8 cellular contexts compared by ENCODE assay signal in genomic region chr5:44952376-44952775, GRCh38.
DNase-seq lines count a peak whose midpoint lies in the region; FAIRE-seq and TF ChIP-seq lines count a peak whose summit lies in the region.

No MANE protein-coding gene starts in this region.

- no peaks in the 10 kb centered on the region for H3K9me3 ChIP-seq in Karpas-422 (ENCODE audit: low read length)
- no peaks in the 10 kb centered on the region for H3K9me3 ChIP-seq in effector memory CD4-positive, alpha-beta T cell (ENCODE audit: control insufficient read depth, low read length)

- no peak overlapping the region for H3K27ac ChIP-seq in Karpas-422 (ENCODE audit: low read length)
- no peak overlapping the region for H3K27ac ChIP-seq in effector memory CD4-positive, alpha-beta T cell (ENCODE audit: insufficient read depth, low read length, poor library complexity, severe bottlenecking)

- no peaks in the 10 kb centered on the region for H3K9me3 Mint-ChIP-seq in activated naive CD4-positive, alpha-beta T cell treated with anti-CD3 and anti-CD28 coated beads, Interleukin-2, amount 50 U/mL, for 24 hours
- H3K9me3 Mint-ChIP-seq in immature natural killer cell: peaks cover 2 to 9% (median 6%) of the 10 kb centered on the region in 6 donors

- no peak for DNase-seq in activated naive CD4-positive, alpha-beta T cell (lab: John Stamatoyannopoulos, UW)
- DNase-seq in H54 (ENCODE audit: insufficient read length, low spot score) (no peak), Karpas-422 (peak; percentile 75), SK-N-DZ (ENCODE audit: low spot score) (peak; percentile 27), glomerular endothelial cell (ENCODE audit: extremely low read depth, low read depth, low spot score) (peak; percentile 7), immature natural killer cell (no peak)
- DNase-seq in effector memory CD4-positive, alpha-beta T cell: no peak

- H3K4me3 Mint-ChIP-seq in activated naive CD4-positive, alpha-beta T cell treated with anti-CD3 and anti-CD28 coated beads, Interleukin-2, amount 50 U/mL, for 24 hours: no peak overlapping the region
- no peak overlapping the region for H3K4me3 Mint-ChIP-seq in immature natural killer cell

- H3K9me2 ChIP-seq in Karpas-422 (replicated peaks; ENCODE audit: insufficient read depth, low read length): no peaks in the 10 kb centered on the region

- TF ChIP-seq POLR2A in H54 (IDR thresholded peaks at IDR 0.05; ENCODE audit: low read depth, low read length): no peak

- H3K4me3 ChIP-seq in Karpas-422 (ENCODE audit: low read length): no peak overlapping the region
- no peak overlapping the region for H3K4me3 ChIP-seq in effector memory CD4-positive, alpha-beta T cell (ENCODE audit: insufficient read depth, low read depth, low read length, poor library complexity, severe bottlenecking)

- H3K4me1 Mint-ChIP-seq in activated naive CD4-positive, alpha-beta T cell treated with anti-CD3 and anti-CD28 coated beads, Interleukin-2, amount 50 U/mL, for 24 hours: peaks cover 5% of the 10 kb centered on the region
- H3K4me1 Mint-ChIP-seq in immature natural killer cell: no peaks in the 10 kb centered on the region

- FAIRE-seq in H54 (lab: Jason Lieb, UNC): peak; percentile 96

- no peaks in the 10 kb centered on the region for H3K36me3 Mint-ChIP-seq in activated naive CD4-positive, alpha-beta T cell treated with anti-CD3 and anti-CD28 coated beads, Interleukin-2, amount 50 U/mL, for 24 hours
- no peaks in the 10 kb centered on the region for H3K36me3 Mint-ChIP-seq in immature natural killer cell

- H3K27ac Mint-ChIP-seq in activated naive CD4-positive, alpha-beta T cell treated with anti-CD3 and anti-CD28 coated beads, Interleukin-2, amount 50 U/mL, for 24 hours: peak overlapping the region; percentile 3
- no peak overlapping the region for H3K27ac Mint-ChIP-seq in immature natural killer cell

- H3K36me3 ChIP-seq in Karpas-422 (ENCODE audit: insufficient read depth, low read length): no peaks in the 10 kb centered on the region
- no peaks in the 10 kb centered on the region for H3K36me3 ChIP-seq in effector memory CD4-positive, alpha-beta T cell (ENCODE audit: control insufficient read depth, insufficient read depth, low read length)

- H3K27me3 ChIP-seq in Karpas-422 (ENCODE audit: low read length): no peaks in the 10 kb centered on the region
- no peaks in the 10 kb centered on the region for H3K27me3 ChIP-seq in effector memory CD4-positive, alpha-beta T cell (replicated peaks; ENCODE audit: control insufficient read depth, insufficient read depth, low read length, poor library complexity, severe bottlenecking)

- no peaks in the 10 kb centered on the region for H3K79me2 ChIP-seq in Karpas-422 (ENCODE audit: low read length)

- no peak overlapping the region for H3K9ac ChIP-seq in Karpas-422 (ENCODE audit: low read length)

- peaks cover 3% of the 10 kb centered on the region; the same call in 1 of the 2 replicates for H3K4me1 ChIP-seq in Karpas-422 (ENCODE audit: low read length)
- H3K4me1 ChIP-seq in effector memory CD4-positive, alpha-beta T cell (ENCODE audit: control insufficient read depth, insufficient read depth, low read length, poor library complexity, severe bottlenecking): no peaks in the 10 kb centered on the region

- H4K20me1 ChIP-seq in Karpas-422 (ENCODE audit: insufficient read depth, low read depth, low read length): no peaks in the 10 kb centered on the region

- no peak overlapping the region for H3K4me2 ChIP-seq in Karpas-422 (ENCODE audit: low read depth, low read length, poor library complexity, severe bottlenecking)

- H2AFZ ChIP-seq in Karpas-422 (ENCODE audit: low read length): no peak overlapping the region

- H3K27me3 Mint-ChIP-seq in activated naive CD4-positive, alpha-beta T cell treated with anti-CD3 and anti-CD28 coated beads, Interleukin-2, amount 50 U/mL, for 24 hours: no peaks in the 10 kb centered on the region
- no peaks in the 10 kb centered on the region for H3K27me3 Mint-ChIP-seq in immature natural killer cell (ENCODE audit: low read depth in 3 of 3)

Comparison
In these comparisons a context has a peak if more than half of its experiments do, and no peak if none do; other contexts are left out.
1. DNase-seq: peak in Karpas-422 (single experiment), SK-N-DZ (single experiment) and glomerular endothelial cell (single experiment); none in activated naive CD4-positive, alpha-beta T cell (0 of 4), H54 (single experiment), effector memory CD4-positive, alpha-beta T cell (0 of 3) and immature natural killer cell (0 of 3).